ENCODE assay signal across 8 cellular contexts in genomic region chr16:70750893-70751467, GRCh38. TPM values are rescaled to one million over a fixed set of nuclear protein-coding genes. Genes with fewer than 3 reads are reported as not detected.
A peak's percentile ranks its signal among the peaks of the same experiment; 100 is the strongest.
DNase-seq lines count a peak whose midpoint lies in the region; ATAC-seq and TF ChIP-seq lines count a peak whose summit lies in the region.

No MANE protein-coding gene starts in this region.

- peaks cover 72% of the 10 kb centered on the region for H3K4me1 ChIP-seq in left ventricle myocardium inferior
- H3K4me1 ChIP-seq in gastrocnemius medialis: peaks cover 70 to 79% of the 10 kb centered on the region in 2 donors

- DNase-seq in GM04503 (ENCODE audit: low read depth) (peak; percentile 98), left ventricle myocardium inferior (peak; percentile 76), gastrocnemius medialis (peak; percentile 94 to 99), NCI-H2227 (lab: John Stamatoyannopoulos, UW; ENCODE audit: unreplicated experiment) (no peak)
- DNase-seq in activated T-helper 2 cell treated with anti-CD3 and anti-CD28 coated beads, Interferon-gamma antibody, Interleukin-2, Interleukin-4, amounts not matched to agents 10 μg/mL and 5 μg/mL and 100 μg/mL, durations not matched to agents 14 hours and 24 hours and 36 hours (ENCODE audit: low spot score): no peak

- H3K27me3 ChIP-seq in left ventricle myocardium inferior (ENCODE audit: low read depth) (no peaks in the 10 kb centered on the region), gastrocnemius medialis (no peaks in the 10 kb centered on the region)

- peak; percentile 84 to 92 for ATAC-seq in gastrocnemius medialis
- ATAC-seq in GM18520 (IDR thresholded peaks at IDR 0.05; ENCODE audit: unreplicated experiment): no peak
- no peak for ATAC-seq in HG02885 (IDR thresholded peaks at IDR 0.05; ENCODE audit: poor library complexity, unreplicated experiment)
- ATAC-seq in GM18858 (IDR thresholded peaks at IDR 0.05; ENCODE audit: unreplicated experiment): no peak

- peaks cover 21% of the 10 kb centered on the region for H3K4me1 Mint-ChIP-seq in activated T-helper 2 cell treated with anti-CD3 and anti-CD28 coated beads, Interferon-gamma antibody, Interleukin-2, Interleukin-4, amounts not matched to agents 10 μg/mL and 5 μg/mL and 100 μg/mL, durations not matched to agents 14 hours and 24 hours and 36 hours (ENCODE audit: low read depth)

- H3K27ac Mint-ChIP-seq in activated T-helper 2 cell treated with anti-CD3 and anti-CD28 coated beads, Interferon-gamma antibody, Interleukin-2, Interleukin-4, amounts not matched to agents 10 μg/mL and 5 μg/mL and 100 μg/mL, durations not matched to agents 14 hours and 24 hours and 36 hours: peak overlapping the region; percentile 22

- H3K27me3 Mint-ChIP-seq in activated T-helper 2 cell treated with anti-CD3 and anti-CD28 coated beads, Interferon-gamma antibody, Interleukin-2, Interleukin-4, amounts not matched to agents 10 μg/mL and 5 μg/mL and 100 μg/mL, durations not matched to agents 14 hours and 24 hours and 36 hours (ENCODE audit: low read depth): no peaks in the 10 kb centered on the region

- H3K27ac ChIP-seq in left ventricle myocardium inferior (replicated peaks) (peak overlapping the region; percentile 78), gastrocnemius medialis (peak overlapping the region; percentile 81 to 88 (median 83))

- in situ Hi-C loops in gastrocnemius medialis (cut with MboI; ENCODE audit: low sequenced_read_pairs in 4 of 4): loop anchor here (25.0 kb wide), 1 partner anchor 214 kb away; no protein-coding TSS in a partner anchor

- H3K36me3 ChIP-seq in left ventricle myocardium inferior (no peaks in the 10 kb centered on the region), gastrocnemius medialis (no peaks in the 10 kb centered on the region)

- no peak overlapping the region for H3K4me3 Mint-ChIP-seq in activated T-helper 2 cell treated with anti-CD3 and anti-CD28 coated beads, Interferon-gamma antibody, Interleukin-2, Interleukin-4, amounts not matched to agents 10 μg/mL and 5 μg/mL and 100 μg/mL, durations not matched to agents 14 hours and 24 hours and 36 hours (ENCODE audit: low read depth)

- H3K9me3 Mint-ChIP-seq in activated T-helper 2 cell treated with anti-CD3 and anti-CD28 coated beads, Interferon-gamma antibody, Interleukin-2, Interleukin-4, amounts not matched to agents 10 μg/mL and 5 μg/mL and 100 μg/mL, durations not matched to agents 14 hours and 24 hours and 36 hours: no peaks in the 10 kb centered on the region

- no peak for TF ChIP-seq POLR2A in gastrocnemius medialis (IDR thresholded peaks at IDR 0.05)

- no peak overlapping the region for H3K4me3 ChIP-seq in left ventricle myocardium inferior
- H3K4me3 ChIP-seq in gastrocnemius medialis: peak overlapping the region in 2 of 4 donors; percentile 8 to 19

- TF ChIP-seq CTCF in left ventricle myocardium inferior (IDR thresholded peaks at IDR 0.05; ENCODE audit: borderline replicate concordance) (no peak), gastrocnemius medialis (IDR thresholded peaks at IDR 0.05 in 4 of 5, conservative IDR thresholded peaks at IDR 0.05 in 1 of 5) (peak in 1 of 5 experiments; percentile 15)

- intact Hi-C loops in activated T-helper 2 cell treated with anti-CD3 and anti-CD28 coated beads, Interferon-gamma antibody, Interleukin-2, Interleukin-4, amounts not matched to agents 10 μg/mL and 5 μg/mL and 100 μg/mL, durations not matched to agents 14 hours and 24 hours and 36 hours (cut with micrococcal nuclease): no loop called here
- intact Hi-C loops in left ventricle myocardium inferior (cut with micrococcal nuclease) (no loop called here), gastrocnemius medialis (cut with DNase I; ENCODE audit: low total_unique reads) (loop anchor here (2.0 kb wide), 1 partner anchor 20 kb away; no protein-coding TSS in a partner anchor)

- H3K36me3 Mint-ChIP-seq in activated T-helper 2 cell treated with anti-CD3 and anti-CD28 coated beads, Interferon-gamma antibody, Interleukin-2, Interleukin-4, amounts not matched to agents 10 μg/mL and 5 μg/mL and 100 μg/mL, durations not matched to agents 14 hours and 24 hours and 36 hours (ENCODE audit: low read depth): no peaks in the 10 kb centered on the region

- H3K9me3 ChIP-seq in left ventricle myocardium inferior (replicated peaks) (no peaks in the 10 kb centered on the region), gastrocnemius medialis (no peaks in the 10 kb centered on the region)

RNA-seq across cellular contexts. Expression of gene VAC14, which starts 50.0 kb away (rescaled TPM):
- total RNA-seq in activated T-helper 2 cell treated with anti-CD3 and anti-CD28 coated beads, Interferon-gamma antibody, Interleukin-2, Interleukin-4, amounts not matched to agents 10 μg/mL and 5 μg/mL and 100 μg/mL, durations not matched to agents 14 hours and 24 hours and 36 hours: 30.9 and 34.8 TPM in 2 replicates
- 21.0 TPM for total RNA-seq in left ventricle myocardium inferior
- 10 to 100 TPM; 19.8 to 30.9 (median 27.0) TPM for total RNA-seq in gastrocnemius medialis

Comparison
In these comparisons a context has a peak if more than half of its experiments do, and no peak if none do; other contexts are left out.
1. DNase-seq: peak in GM04503 (single experiment), left ventricle myocardium inferior (single experiment) and gastrocnemius medialis (2 of 2); none in activated T-helper 2 cell treated with anti-CD3 and anti-CD28 coated beads, Interferon-gamma antibody, Interleukin-2, Interleukin-4, amounts not matched to agents 10 μg/mL and 5 μg/mL and 100 μg/mL, durations not matched to agents 14 hours and 24 hours and 36 hours (single experiment) and NCI-H2227 (single experiment).
2. ATAC-seq: peak in gastrocnemius medialis (2 of 2); none in GM18520 (single experiment), HG02885 (single experiment) and GM18858 (single experiment).